ENCODE assay signal across 1 cellular context in the genomic region with DNA sequence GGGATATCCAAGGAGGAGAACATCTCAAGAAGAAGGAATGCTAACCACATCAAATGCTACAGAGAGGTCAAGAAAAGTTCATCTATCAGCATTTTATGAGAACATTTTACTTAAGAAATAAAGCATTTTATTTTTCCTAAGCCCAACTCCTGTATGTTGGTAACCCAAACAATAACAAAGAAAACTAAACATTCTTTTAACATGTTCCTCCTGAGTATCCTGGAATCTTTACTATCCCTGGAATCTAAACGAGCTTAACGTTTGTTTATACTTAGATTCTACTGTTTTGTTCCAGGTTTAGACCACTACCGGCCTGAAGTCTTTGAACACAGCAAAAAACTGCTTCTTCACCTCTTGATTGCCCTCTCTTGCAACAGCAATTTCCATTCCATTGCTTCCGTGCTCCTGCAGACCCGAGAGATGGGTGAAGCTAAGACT.
TF ChIP-seq lines count a peak whose summit lies in the region.

No MANE protein-coding gene starts in this region.

TF ChIP-seq in GM23338, 12 proteins besides CTCF, POLR2A, EP300 and RAD21 (continued from another document):
- TF ChIP-seq, protein P1, sequence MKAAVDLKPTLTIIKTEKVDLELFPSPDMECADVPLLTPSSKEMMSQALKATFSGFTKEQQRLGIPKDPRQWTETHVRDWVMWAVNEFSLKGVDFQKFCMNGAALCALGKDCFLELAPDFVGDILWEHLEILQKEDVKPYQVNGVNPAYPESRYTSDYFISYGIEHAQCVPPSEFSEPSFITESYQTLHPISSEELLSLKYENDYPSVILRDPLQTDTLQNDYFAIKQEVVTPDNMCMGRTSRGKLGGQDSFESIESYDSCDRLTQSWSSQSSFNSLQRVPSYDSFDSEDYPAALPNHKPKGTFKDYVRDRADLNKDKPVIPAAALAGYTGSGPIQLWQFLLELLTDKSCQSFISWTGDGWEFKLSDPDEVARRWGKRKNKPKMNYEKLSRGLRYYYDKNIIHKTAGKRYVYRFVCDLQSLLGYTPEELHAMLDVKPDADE (IDR thresholded peaks at IDR 0.05): no peak
- TF ChIP-seq CREB1 (CRISPR knock-in tag; IDR thresholded peaks at IDR 0.05; ENCODE audit: low read depth) (no peak), POLR2AphosphoS5 (IDR thresholded peaks at IDR 0.05; ENCODE audit: low read depth) (no peak), ZNF331 (CRISPR knock-in tag; IDR thresholded peaks at IDR 0.05; ENCODE audit: low read depth) (no peak), EZH2phosphoT487 (IDR thresholded peaks at IDR 0.05; ENCODE audit: unreplicated experiment) (no peak), ZNF114 (CRISPR knock-in tag; IDR thresholded peaks at IDR 0.05) (no peak)
- TF ChIP-seq, protein P2, sequence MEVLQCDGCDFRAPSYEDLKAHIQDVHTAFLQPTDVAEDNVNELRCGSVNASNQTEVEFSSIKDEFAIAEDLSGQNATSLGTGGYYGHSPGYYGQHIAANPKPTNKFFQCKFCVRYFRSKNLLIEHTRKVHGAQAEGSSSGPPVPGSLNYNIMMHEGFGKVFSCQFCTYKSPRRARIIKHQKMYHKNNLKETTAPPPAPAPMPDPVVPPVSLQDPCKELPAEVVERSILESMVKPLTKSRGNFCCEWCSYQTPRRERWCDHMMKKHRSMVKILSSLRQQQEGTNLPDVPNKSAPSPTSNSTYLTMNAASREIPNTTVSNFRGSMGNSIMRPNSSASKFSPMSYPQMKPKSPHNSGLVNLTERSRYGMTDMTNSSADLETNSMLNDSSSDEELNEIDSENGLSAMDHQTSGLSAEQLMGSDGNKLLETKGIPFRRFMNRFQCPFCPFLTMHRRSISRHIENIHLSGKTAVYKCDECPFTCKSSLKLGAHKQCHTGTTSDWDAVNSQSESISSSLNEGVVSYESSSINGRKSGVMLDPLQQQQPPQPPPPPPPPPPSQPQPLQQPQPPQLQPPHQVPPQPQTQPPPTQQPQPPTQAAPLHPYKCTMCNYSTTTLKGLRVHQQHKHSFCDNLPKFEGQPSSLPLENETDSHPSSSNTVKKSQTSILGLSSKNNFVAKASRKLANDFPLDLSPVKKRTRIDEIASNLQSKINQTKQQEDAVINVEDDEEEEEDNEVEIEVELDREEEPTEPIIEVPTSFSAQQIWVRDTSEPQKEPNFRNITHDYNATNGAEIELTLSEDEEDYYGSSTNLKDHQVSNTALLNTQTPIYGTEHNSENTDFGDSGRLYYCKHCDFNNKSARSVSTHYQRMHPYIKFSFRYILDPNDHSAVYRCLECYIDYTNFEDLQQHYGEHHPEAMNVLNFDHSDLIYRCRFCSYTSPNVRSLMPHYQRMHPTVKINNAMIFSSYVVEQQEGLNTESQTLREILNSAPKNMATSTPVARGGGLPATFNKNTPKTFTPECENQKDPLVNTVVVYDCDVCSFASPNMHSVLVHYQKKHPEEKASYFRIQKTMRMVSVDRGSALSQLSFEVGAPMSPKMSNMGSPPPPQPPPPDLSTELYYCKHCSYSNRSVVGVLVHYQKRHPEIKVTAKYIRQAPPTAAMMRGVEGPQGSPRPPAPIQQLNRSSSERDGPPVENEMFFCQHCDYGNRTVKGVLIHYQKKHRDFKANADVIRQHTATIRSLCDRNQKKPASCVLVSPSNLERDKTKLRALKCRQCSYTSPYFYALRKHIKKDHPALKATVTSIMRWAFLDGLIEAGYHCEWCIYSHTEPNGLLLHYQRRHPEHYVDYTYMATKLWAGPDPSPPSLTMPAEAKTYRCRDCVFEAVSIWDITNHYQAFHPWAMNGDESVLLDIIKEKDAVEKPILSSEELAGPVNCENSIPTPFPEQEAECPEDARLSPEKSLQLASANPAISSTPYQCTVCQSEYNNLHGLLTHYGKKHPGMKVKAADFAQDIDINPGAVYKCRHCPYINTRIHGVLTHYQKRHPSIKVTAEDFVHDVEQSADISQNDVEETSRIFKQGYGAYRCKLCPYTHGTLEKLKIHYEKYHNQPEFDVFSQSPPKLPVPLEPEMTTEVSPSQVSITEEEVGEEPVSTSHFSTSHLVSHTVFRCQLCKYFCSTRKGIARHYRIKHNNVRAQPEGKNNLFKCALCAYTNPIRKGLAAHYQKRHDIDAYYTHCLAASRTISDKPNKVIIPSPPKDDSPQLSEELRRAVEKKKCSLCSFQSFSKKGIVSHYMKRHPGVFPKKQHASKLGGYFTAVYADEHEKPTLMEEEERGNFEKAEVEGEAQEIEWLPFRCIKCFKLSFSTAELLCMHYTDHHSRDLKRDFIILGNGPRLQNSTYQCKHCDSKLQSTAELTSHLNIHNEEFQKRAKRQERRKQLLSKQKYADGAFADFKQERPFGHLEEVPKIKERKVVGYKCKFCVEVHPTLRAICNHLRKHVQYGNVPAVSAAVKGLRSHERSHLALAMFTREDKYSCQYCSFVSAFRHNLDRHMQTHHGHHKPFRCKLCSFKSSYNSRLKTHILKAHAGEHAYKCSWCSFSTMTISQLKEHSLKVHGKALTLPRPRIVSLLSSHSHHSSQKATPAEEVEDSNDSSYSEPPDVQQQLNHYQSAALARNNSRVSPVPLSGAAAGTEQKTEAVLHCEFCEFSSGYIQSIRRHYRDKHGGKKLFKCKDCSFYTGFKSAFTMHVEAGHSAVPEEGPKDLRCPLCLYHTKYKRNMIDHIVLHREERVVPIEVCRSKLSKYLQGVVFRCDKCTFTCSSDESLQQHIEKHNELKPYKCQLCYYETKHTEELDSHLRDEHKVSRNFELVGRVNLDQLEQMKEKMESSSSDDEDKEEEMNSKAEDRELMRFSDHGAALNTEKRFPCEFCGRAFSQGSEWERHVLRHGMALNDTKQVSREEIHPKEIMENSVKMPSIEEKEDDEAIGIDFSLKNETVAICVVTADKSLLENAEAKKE (CRISPR knock-in tag; IDR thresholded peaks at IDR 0.05): no peak
